In genomic region chr16:525520-526180, GRCh38 we compare ENCODE assay signal across 8 cellular contexts.
DNase-seq lines count a peak whose midpoint lies in the region; TF ChIP-seq lines count a peak whose summit lies in the region.

No MANE protein-coding gene starts in this region.

- peak overlapping the region; percentile 100 for H3K27ac Mint-ChIP-seq in activated T-cell treated with anti-CD3 and anti-CD28 coated beads, Interleukin-2, amount 50 U/mL, for 24 hours

- peak overlapping the region; percentile 93 for H3K4me3 Mint-ChIP-seq in activated T-cell treated with anti-CD3 and anti-CD28 coated beads, Interleukin-2, amount 50 U/mL, for 24 hours

- peaks cover 51% of the 10 kb centered on the region for H3K4me1 Mint-ChIP-seq in activated T-cell treated with anti-CD3 and anti-CD28 coated beads, Interleukin-2, amount 50 U/mL, for 24 hours (ENCODE audit: low read depth)

- POLR2A ChIA-PET in GM10248 (lab: Yijun Ruan, JAX) = no interaction called here

- H3K9me3 Mint-ChIP-seq in activated T-cell treated with anti-CD3 and anti-CD28 coated beads, Interleukin-2, amount 50 U/mL, for 24 hours = no peaks in the 10 kb centered on the region

- peak; percentile 27 for TF ChIP-seq CTCF in GM10248 (IDR thresholded peaks at IDR 0.05; ENCODE audit: control extremely low read depth, extremely low read depth, low read depth, missing control alignments)

- CTCF ChIA-PET in GM10248 (lab: Yijun Ruan, JAX) = interaction anchor here (1.4 kb wide), 1 partner anchor 53 kb away, joined by 3 read pairs; no protein-coding TSS in a partner anchor

- DNase-seq in GM10248 (ENCODE audit: extremely low spot score) = peak; percentile 67
- peak; percentile 11 for DNase-seq in NCI-H446 treated with DMSO at 0.1 percent for 48 hours (lab: John Stamatoyannopoulos, UW)
- DNase-seq in activated T-cell treated with anti-CD3 and anti-CD28 coated beads, Interleukin-2, amount 50 U/mL, for 24 hours = peak; percentile 82
- peak; percentile 67 for DNase-seq in fibroblast of peridontal ligament (ENCODE audit: extremely low read depth)
- peak; percentile 42 for DNase-seq in retina
- no peak for DNase-seq in cerebellar nuclear complex (lab: John Stamatoyannopoulos, UW)
- no peak for DNase-seq in KBM-7
- DNase-seq in NAMALWA (ENCODE audit: low spot score) = no peak

- in situ Hi-C loops in KBM-7 (cut with MboI; ENCODE audit: low pct_unique_long_range_greater_than_20kb, low sequenced_read_pairs) = no loop called here

- H3K36me3 Mint-ChIP-seq in activated T-cell treated with anti-CD3 and anti-CD28 coated beads, Interleukin-2, amount 50 U/mL, for 24 hours (ENCODE audit: low read depth) = peaks cover 60% of the 10 kb centered on the region

- H3K27me3 Mint-ChIP-seq in activated T-cell treated with anti-CD3 and anti-CD28 coated beads, Interleukin-2, amount 50 U/mL, for 24 hours = no peaks in the 10 kb centered on the region

Comparison
In these comparisons a context has a peak if more than half of its experiments do, and no peak if none do; other contexts are left out.
1. DNase-seq: peak in GM10248 (single experiment), NCI-H446 treated with DMSO at 0.1 percent for 48 hours (single experiment), activated T-cell treated with anti-CD3 and anti-CD28 coated beads, Interleukin-2, amount 50 U/mL, for 24 hours (single experiment), fibroblast of peridontal ligament (single experiment) and retina (single experiment); none in cerebellar nuclear complex (0 of 2), KBM-7 (single experiment) and NAMALWA (single experiment).